8 cellular contexts compared by ENCODE assay signal in the genomic region with DNA sequence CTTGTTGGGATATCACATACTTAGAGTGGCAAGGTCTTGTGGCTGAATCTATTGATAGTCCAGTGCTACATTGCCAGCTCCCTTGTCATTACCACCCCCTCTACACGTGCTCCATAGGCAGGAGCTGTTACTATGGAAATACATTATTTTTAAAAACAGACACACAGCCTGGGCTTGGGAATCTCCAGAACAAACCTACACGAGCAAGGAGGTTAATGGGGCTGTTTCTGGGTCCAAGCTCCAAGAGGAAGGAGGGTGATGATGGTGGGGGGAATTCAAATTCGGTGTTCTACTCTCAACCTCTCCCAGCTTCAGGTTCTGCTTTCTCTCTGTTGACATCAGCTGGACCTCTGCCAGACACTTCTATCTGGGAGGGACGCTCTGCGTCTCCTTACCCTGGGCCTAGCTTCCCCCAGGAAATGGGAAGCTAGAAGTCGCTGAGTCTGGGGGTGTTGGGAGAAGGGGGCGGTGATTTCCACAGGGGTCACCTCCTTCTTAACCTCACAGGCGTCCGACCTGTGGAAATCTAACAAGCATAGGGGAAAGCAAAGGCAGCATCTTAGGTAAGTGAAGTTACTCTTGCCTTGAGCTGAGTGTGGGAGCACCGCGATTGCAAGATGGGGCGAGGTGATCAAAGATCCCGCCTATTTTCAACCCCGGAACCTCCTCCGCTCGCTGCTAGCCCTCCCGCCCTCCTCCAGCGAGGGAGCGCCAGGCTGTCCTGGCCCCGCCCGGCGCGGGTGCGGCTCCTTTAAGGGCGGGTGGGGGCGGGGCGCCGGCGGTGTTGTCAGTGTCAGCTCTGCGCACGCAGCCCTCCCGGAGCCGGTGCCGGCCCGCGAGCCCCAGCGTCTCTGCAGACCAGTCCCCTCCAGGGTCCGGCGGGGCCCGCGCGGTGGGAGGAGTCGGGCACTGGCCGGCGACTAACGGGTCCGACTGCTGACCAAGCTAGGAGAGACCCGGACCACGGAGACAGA. TPM values are rescaled to one million over a fixed set of nuclear protein-coding genes. Genes with fewer than 3 reads are reported as not detected.
DNase-seq lines count a peak whose midpoint lies in the region; TF ChIP-seq lines count a peak whose summit lies in the region.

A gene (plus strand): TSS at position 781 of the 974 bp plus-strand sequence. CDS start 398 bp downstream, outside the sequence.

- no peak for TF ChIP-seq CTCF in GM20000 (IDR thresholded peaks at IDR 0.05; ENCODE audit: extremely low read depth, missing control alignments)

- H3K4me3 ChIP-seq in NT2/D1 (ENCODE audit: insufficient read length, low read depth): peak within 1 kb of the TSS; percentile 56
- H3K4me3 ChIP-seq in endocrine pancreas (ENCODE audit: control insufficient read depth, insufficient read depth, low read length): peak within 1 kb of the TSS; percentile 71
- peak within 1 kb of the TSS; percentile 75 for H3K4me3 ChIP-seq in mesodermal cell (ENCODE audit: extremely low read depth, insufficient read depth, low read length, poor library complexity, severe bottlenecking)

- 3% methylated on average over 15 to 37 of the region's 49 CpGs for WGBS in mesodermal cell (ENCODE audit: insufficient coverage in 2 of 2), 2 experiments

- H3K36me3 ChIP-seq in NT2/D1 (ENCODE audit: insufficient read depth, insufficient read length, low read length): peaks cover 13% of the 10 kb centered on the region
- H3K36me3 ChIP-seq in endocrine pancreas (ENCODE audit: control insufficient read depth, insufficient read depth, low read length): no peaks in the 10 kb centered on the region
- peaks cover 27% of the 10 kb centered on the region for H3K36me3 ChIP-seq in mesodermal cell (ENCODE audit: control insufficient read depth, insufficient read depth, low read length)

- no peaks in the 10 kb centered on the region for H3K9me3 ChIP-seq in NT2/D1 (ENCODE audit: insufficient read depth, low read length)
- H3K9me3 ChIP-seq in endocrine pancreas (ENCODE audit: control insufficient read depth, low read length): no peaks in the 10 kb centered on the region
- H3K9me3 ChIP-seq in mesodermal cell (ENCODE audit: control insufficient read depth, low read length): no peaks in the 10 kb centered on the region

- peaks cover 8% of the 10 kb centered on the region for H3K4me1 ChIP-seq in NT2/D1 (ENCODE audit: insufficient read depth, insufficient read length)
- H3K4me1 ChIP-seq in endocrine pancreas (ENCODE audit: control insufficient read depth, insufficient read depth, low read length): peaks cover 5% of the 10 kb centered on the region
- peaks cover 17% of the 10 kb centered on the region for H3K4me1 ChIP-seq in mesodermal cell (ENCODE audit: control insufficient read depth, insufficient read depth, low read length, poor library complexity, severe bottlenecking)

- H3K27ac ChIP-seq in mesodermal cell (ENCODE audit: low read depth, low read length, severe bottlenecking): peak within 1 kb of the TSS; percentile 72

- H3K9ac ChIP-seq in NT2/D1 (ENCODE audit: insufficient read length, low read depth) (peak within 1 kb of the TSS; percentile 70), endocrine pancreas (ENCODE audit: control insufficient read depth, insufficient read depth, low read length) (peak within 1 kb of the TSS; percentile 63)

- DNase-seq in CMK (ENCODE audit: low read depth): peak; percentile 89
- DNase-seq in GM20000 (ENCODE audit: low spot score): peak; percentile 98
- DNase-seq in HUDEP-2 (lab: John Stamatoyannopoulos, UW; ENCODE audit: unreplicated experiment in 76 of 76): peak in 74 of 76 experiments; percentile 50 to 96 (median 92)
- no peak for DNase-seq in NT2/D1 (ENCODE audit: low read depth, low spot score)
- DNase-seq in activated CD8-positive, alpha-beta memory T cell treated with anti-CD3 and anti-CD28 coated beads for 48 hours (ENCODE audit: low read depth in 2 of 3, low spot score in 2 of 3): peak; percentile 61 to 88 (median 65)
- DNase-seq in stimulated activated CD8-positive, alpha-beta memory T cell treated with anti-CD3 and anti-CD28 coated beads, Interleukin-15, amount 100 ng/mL, for 1 hour (ENCODE audit: low read depth): peak; percentile 70

- H3K27me3 ChIP-seq in NT2/D1 (ENCODE audit: insufficient read depth, insufficient read length) (peaks cover 17% of the 10 kb centered on the region), endocrine pancreas (ENCODE audit: control insufficient read depth, insufficient read depth, low read length) (no peaks in the 10 kb centered on the region)

RNA-seq across cellular contexts. Expression of the gene that starts here (rescaled TPM):
- 9.9 TPM for polyA plus RNA-seq in mesodermal cell (2013, experiment 1 of 2)
- 8.1 TPM for polyA plus RNA-seq in mesodermal cell (2013, experiment 2 of 2)
